22 cellular contexts compared by ENCODE assay signal in the genomic region with DNA sequence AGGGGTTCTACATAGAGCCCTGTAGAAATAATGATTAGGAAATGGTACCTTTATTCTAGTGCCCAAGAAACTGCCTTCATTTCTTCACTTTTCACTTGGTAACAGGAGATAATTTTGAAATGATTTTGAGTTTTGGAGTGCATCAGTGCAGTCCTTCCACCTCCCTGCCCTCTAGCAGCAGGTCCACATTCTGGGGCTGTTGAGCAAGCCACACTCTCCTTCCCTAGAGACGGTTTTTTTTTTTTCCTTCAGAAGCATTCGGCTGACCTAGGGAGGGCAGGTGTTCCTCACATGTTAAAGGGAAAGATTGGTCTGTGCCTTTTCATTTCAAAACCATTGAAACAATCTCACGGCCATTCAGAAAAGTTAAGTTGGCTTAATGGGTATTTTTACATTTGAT. TPM values are rescaled to one million over a fixed set of nuclear protein-coding genes. Genes with fewer than 3 reads are reported as not detected.
DNase-seq lines count a peak whose midpoint lies in the region; ATAC-seq and TF ChIP-seq lines count a peak whose summit lies in the region.
"Had no signal": no experiment of that assay in that cellular context is flagged by ENCODE, and none has a peak within 500 bp of the region (broad histone marks: within the 10 kb centered on the region; RNA-seq: fewer than 3 reads in every experiment).

No MANE protein-coding gene starts in this region.

- DNase-seq in activated T-cell treated with anti-CD3 and anti-CD28 coated beads, Interleukin-2, amount 50 U/mL, for 24 hours: peak; percentile 24
- DNase-seq in activated T-cell treated with anti-CD3 and anti-CD28 coated beads for 4 hours: no peak
- DNase-seq in epithelial cell of proximal tubule (ENCODE audit: low read depth): no peak
- DNase-seq in middle frontal gyrus (ENCODE audit: extremely low spot score, low spot score): no peak
- DNase-seq in T-helper 2 cell: no peak
- DNase-seq: activated CD8-positive, alpha-beta T cell treated with anti-CD3 and anti-CD28 coated beads for 36 hours; CD8-positive, alpha-beta T cell; effector memory CD8-positive, alpha-beta T cell; esophagus squamous epithelium; NCI-H446 treated with DMSO at 0.1 percent for 48 hours; nephron progenitor cell; psoas muscle; stimulated activated CD4-positive, alpha-beta T cell treated with anti-CD3 and anti-CD28 coated beads, Interleukin-1b, Interleukin-23, amount 100 ng/mL, for 48 hours; stimulated activated naive CD4-positive, alpha-beta T cell treated with Interleukin-2 at 50 U/mL for 16 hours; T1000 had no signal

- no peak overlapping the region for H3K4me3 ChIP-seq in epithelial cell of proximal tubule (ENCODE audit: low read depth, low read length)
- H3K4me3 ChIP-seq: esophagus squamous epithelium, psoas muscle, thyroid gland had no signal

- peaks cover 6% of the 10 kb centered on the region for H3K4me1 Mint-ChIP-seq in activated T-cell treated with anti-CD3 and anti-CD28 coated beads, Interleukin-2, amount 50 U/mL, for 24 hours (ENCODE audit: low read depth)
- H3K4me1 Mint-ChIP-seq in stimulated activated memory B cell treated with anti-CD40 and anti-IgM and Interleukin-4, amounts not matched to agents 10 μg/mL and 1 μg/mL and 100 μg/mL, for 72 hours: peaks cover 27% of the 10 kb centered on the region

- H3K27ac Mint-ChIP-seq in activated T-cell treated with anti-CD3 and anti-CD28 coated beads, Interleukin-2, amount 50 U/mL, for 24 hours: no peak overlapping the region
- H3K27ac Mint-ChIP-seq in stimulated activated memory B cell treated with anti-CD40 and anti-IgM and Interleukin-4, amounts not matched to agents 10 μg/mL and 1 μg/mL and 100 μg/mL, for 72 hours: peak overlapping the region; percentile 12
- H3K27ac Mint-ChIP-seq: activated CD8-positive, alpha-beta T cell treated with anti-CD3 and anti-CD28 coated beads for 36 hours; CD8-positive, alpha-beta T cell had no signal

- H3K4me3 Mint-ChIP-seq in activated T-cell treated with anti-CD3 and anti-CD28 coated beads, Interleukin-2, amount 50 U/mL, for 24 hours: no peak overlapping the region
- H3K4me3 Mint-ChIP-seq in stimulated activated memory B cell treated with anti-CD40 and anti-IgM and Interleukin-4, amounts not matched to agents 10 μg/mL and 1 μg/mL and 100 μg/mL, for 72 hours: no peak overlapping the region
- H3K4me3 Mint-ChIP-seq: activated CD8-positive, alpha-beta T cell treated with anti-CD3 and anti-CD28 coated beads for 36 hours; CD8-positive, alpha-beta T cell; effector memory CD8-positive, alpha-beta T cell; nephron progenitor cell had no signal

- no peaks in the 10 kb centered on the region for H3K27me3 Mint-ChIP-seq in activated T-cell treated with anti-CD3 and anti-CD28 coated beads, Interleukin-2, amount 50 U/mL, for 24 hours
- H3K27me3 Mint-ChIP-seq in stimulated activated memory B cell treated with anti-CD40 and anti-IgM and Interleukin-4, amounts not matched to agents 10 μg/mL and 1 μg/mL and 100 μg/mL, for 72 hours: no peaks in the 10 kb centered on the region
- H3K27me3 Mint-ChIP-seq: activated CD8-positive, alpha-beta T cell treated with anti-CD3 and anti-CD28 coated beads for 36 hours; effector memory CD8-positive, alpha-beta T cell had no signal

- peaks cover 57% of the 10 kb centered on the region for H3K36me3 Mint-ChIP-seq in activated T-cell treated with anti-CD3 and anti-CD28 coated beads, Interleukin-2, amount 50 U/mL, for 24 hours (ENCODE audit: low read depth)
- H3K36me3 Mint-ChIP-seq in stimulated activated memory B cell treated with anti-CD40 and anti-IgM and Interleukin-4, amounts not matched to agents 10 μg/mL and 1 μg/mL and 100 μg/mL, for 72 hours: peaks cover 53% of the 10 kb centered on the region

- TF ChIP-seq CTCF in LNCAP (IDR thresholded peaks at IDR 0.05) (peak; percentile 48), epithelial cell of proximal tubule (conservative IDR thresholded peaks at IDR 0.05; ENCODE audit: low read depth, low read length) (peak; percentile 64)

- no peak for ATAC-seq in stimulated activated memory B cell treated with anti-CD40 and anti-IgM and Interleukin-4, amounts not matched to agents 10 μg/mL and 1 μg/mL and 100 μg/mL, for 72 hours
- ATAC-seq in SK-N-SH treated with all-trans-retinoic acid at 6 μM for 48 hours: no peak
- ATAC-seq: activated CD4-positive, CD25-positive, alpha-beta regulatory T cell treated with anti-CD3 and anti-CD28 coated beads, Interleukin-2, amount 50 U/mL, for 24 hours; activated CD8-positive, alpha-beta T cell treated with anti-CD3 and anti-CD28 coated beads for 36 hours; CD8-positive, alpha-beta T cell; effector memory CD8-positive, alpha-beta T cell had no signal

- no peaks in the 10 kb centered on the region for H3K9me3 Mint-ChIP-seq in activated T-cell treated with anti-CD3 and anti-CD28 coated beads, Interleukin-2, amount 50 U/mL, for 24 hours
- H3K9me3 Mint-ChIP-seq in stimulated activated memory B cell treated with anti-CD40 and anti-IgM and Interleukin-4, amounts not matched to agents 10 μg/mL and 1 μg/mL and 100 μg/mL, for 72 hours: no peaks in the 10 kb centered on the region
- H3K9me3 Mint-ChIP-seq: activated CD8-positive, alpha-beta T cell treated with anti-CD3 and anti-CD28 coated beads for 36 hours; CD8-positive, alpha-beta T cell; effector memory CD8-positive, alpha-beta T cell had no signal

TF ChIP-seq in SK-N-SH treated with all-trans-retinoic acid at 6 μM for 48 hours, 23 proteins besides CTCF, POLR2A, EP300 and RAD21:
- no peak for TF ChIP-seq SNAI2 (CRISPR knock-in tag; IDR thresholded peaks at IDR 0.05)
- no peak for TF ChIP-seq CSRNP3 (CRISPR knock-in tag; IDR thresholded peaks at IDR 0.05)
- no peak for TF ChIP-seq ZNF70 (CRISPR knock-in tag; IDR thresholded peaks at IDR 0.05)
- no peak for TF ChIP-seq ZNF565 (CRISPR knock-in tag; conservative IDR thresholded peaks at IDR 0.05; ENCODE audit: low read depth)
- TF ChIP-seq ESRRG (CRISPR knock-in tag; IDR thresholded peaks at IDR 0.05): no peak
- TF ChIP-seq ARNTL (CRISPR knock-in tag; IDR thresholded peaks at IDR 0.05; ENCODE audit: borderline replicate concordance, low read depth): no peak
- no peak for TF ChIP-seq ZC3H10 (CRISPR knock-in tag; IDR thresholded peaks at IDR 0.05)
- TF ChIP-seq GLIS3 (CRISPR knock-in tag; IDR thresholded peaks at IDR 0.05): no peak
- TF ChIP-seq BACH2 (CRISPR knock-in tag; IDR thresholded peaks at IDR 0.05; ENCODE audit: borderline replicate concordance): no peak
- TF ChIP-seq TCF4 (CRISPR knock-in tag; IDR thresholded peaks at IDR 0.05; ENCODE audit: borderline replicate concordance): no peak
- TF ChIP-seq, protein P1, sequence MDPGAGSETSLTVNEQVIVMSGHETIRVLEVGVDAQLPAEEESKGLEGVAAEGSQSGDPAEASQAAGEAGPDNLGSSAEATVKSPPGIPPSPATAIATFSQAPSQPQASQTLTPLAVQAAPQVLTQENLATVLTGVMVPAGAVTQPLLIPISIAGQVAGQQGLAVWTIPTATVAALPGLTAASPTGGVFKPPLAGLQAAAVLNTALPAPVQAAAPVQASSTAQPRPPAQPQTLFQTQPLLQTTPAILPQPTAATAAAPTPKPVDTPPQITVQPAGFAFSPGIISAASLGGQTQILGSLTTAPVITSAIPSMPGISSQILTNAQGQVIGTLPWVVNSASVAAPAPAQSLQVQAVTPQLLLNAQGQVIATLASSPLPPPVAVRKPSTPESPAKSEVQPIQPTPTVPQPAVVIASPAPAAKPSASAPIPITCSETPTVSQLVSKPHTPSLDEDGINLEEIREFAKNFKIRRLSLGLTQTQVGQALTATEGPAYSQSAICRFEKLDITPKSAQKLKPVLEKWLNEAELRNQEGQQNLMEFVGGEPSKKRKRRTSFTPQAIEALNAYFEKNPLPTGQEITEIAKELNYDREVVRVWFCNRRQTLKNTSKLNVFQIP (CRISPR knock-in tag; IDR thresholded peaks at IDR 0.05; ENCODE audit: borderline replicate concordance, low read depth): no peak

RNA-seq across cellular contexts. Expression of gene SLC37A1, which starts 39.8 kb away (rescaled TPM):
- 16.4 and 21.7 TPM in 2 replicates for total RNA-seq in epithelial cell of proximal tubule

RNA-seq across cellular contexts. Expression of gene RSPH1, which starts 57.4 kb away (rescaled TPM):
- 1.8 TPM in 1 of 2 replicates, not detected in the other for total RNA-seq in epithelial cell of proximal tubule
- total RNA-seq: activated CD8-positive, alpha-beta T cell treated with anti-CD3 and anti-CD28 coated beads for 36 hours; glomerular endothelial cell; skeletal muscle tissue had no signal
